ENCODE assay signal across 1 cellular context in the genomic region with DNA sequence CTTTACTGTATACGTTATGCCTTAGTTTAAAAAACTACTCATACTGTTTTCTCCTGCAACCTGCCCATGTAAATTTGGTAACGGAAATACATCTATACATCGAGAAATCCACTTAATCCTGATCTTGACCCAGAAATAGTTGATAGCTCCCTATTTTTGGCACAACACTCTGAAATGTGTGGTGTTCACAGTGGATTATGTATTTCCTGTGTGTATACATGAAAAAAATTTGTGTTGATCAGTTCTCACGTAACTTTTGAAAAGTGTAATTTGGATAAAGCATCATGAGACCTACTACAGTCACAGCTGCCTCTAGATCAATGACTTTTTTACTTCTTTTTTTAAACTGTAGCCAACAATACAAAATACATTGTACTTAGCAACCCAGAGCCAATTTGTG.
TF ChIP-seq lines count a peak whose summit lies in the region.

No MANE protein-coding gene starts in this region.

TF ChIP-seq in HCT116, 20 proteins besides CTCF, POLR2A, EP300 and RAD21:
- no peak for TF ChIP-seq SP1 (IDR thresholded peaks at IDR 0.05; ENCODE audit: low read depth)
- TF ChIP-seq FOSL1 (IDR thresholded peaks at IDR 0.05; ENCODE audit: low read depth), result no peak
- no peak for TF ChIP-seq POLR2AphosphoS5 (IDR thresholded peaks at IDR 0.05; ENCODE audit: low read depth, low read length)
- TF ChIP-seq, protein P1, sequence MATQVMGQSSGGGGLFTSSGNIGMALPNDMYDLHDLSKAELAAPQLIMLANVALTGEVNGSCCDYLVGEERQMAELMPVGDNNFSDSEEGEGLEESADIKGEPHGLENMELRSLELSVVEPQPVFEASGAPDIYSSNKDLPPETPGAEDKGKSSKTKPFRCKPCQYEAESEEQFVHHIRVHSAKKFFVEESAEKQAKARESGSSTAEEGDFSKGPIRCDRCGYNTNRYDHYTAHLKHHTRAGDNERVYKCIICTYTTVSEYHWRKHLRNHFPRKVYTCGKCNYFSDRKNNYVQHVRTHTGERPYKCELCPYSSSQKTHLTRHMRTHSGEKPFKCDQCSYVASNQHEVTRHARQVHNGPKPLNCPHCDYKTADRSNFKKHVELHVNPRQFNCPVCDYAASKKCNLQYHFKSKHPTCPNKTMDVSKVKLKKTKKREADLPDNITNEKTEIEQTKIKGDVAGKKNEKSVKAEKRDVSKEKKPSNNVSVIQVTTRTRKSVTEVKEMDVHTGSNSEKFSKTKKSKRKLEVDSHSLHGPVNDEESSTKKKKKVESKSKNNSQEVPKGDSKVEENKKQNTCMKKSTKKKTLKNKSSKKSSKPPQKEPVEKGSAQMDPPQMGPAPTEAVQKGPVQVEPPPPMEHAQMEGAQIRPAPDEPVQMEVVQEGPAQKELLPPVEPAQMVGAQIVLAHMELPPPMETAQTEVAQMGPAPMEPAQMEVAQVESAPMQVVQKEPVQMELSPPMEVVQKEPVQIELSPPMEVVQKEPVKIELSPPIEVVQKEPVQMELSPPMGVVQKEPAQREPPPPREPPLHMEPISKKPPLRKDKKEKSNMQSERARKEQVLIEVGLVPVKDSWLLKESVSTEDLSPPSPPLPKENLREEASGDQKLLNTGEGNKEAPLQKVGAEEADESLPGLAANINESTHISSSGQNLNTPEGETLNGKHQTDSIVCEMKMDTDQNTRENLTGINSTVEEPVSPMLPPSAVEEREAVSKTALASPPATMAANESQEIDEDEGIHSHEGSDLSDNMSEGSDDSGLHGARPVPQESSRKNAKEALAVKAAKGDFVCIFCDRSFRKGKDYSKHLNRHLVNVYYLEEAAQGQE (IDR thresholded peaks at IDR 0.05; ENCODE audit: low read depth), result no peak
- TF ChIP-seq ELF1 (IDR thresholded peaks at IDR 0.05; ENCODE audit: borderline replicate concordance, low read depth), result no peak
- no peak for TF ChIP-seq CEBPB (IDR thresholded peaks at IDR 0.05; ENCODE audit: low read depth)
- TF ChIP-seq SRF (IDR thresholded peaks at IDR 0.05; ENCODE audit: low read depth), result no peak
- no peak for TF ChIP-seq SIN3A (IDR thresholded peaks at IDR 0.05; ENCODE audit: low read depth)
- TF ChIP-seq EZH2 (IDR thresholded peaks at IDR 0.05), result no peak
- TF ChIP-seq JUND (IDR thresholded peaks at IDR 0.05), result no peak
- TF ChIP-seq, protein P2, sequence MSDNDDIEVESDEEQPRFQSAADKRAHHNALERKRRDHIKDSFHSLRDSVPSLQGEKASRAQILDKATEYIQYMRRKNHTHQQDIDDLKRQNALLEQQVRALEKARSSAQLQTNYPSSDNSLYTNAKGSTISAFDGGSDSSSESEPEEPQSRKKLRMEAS (IDR thresholded peaks at IDR 0.05), result no peak
- TF ChIP-seq, protein P3, sequence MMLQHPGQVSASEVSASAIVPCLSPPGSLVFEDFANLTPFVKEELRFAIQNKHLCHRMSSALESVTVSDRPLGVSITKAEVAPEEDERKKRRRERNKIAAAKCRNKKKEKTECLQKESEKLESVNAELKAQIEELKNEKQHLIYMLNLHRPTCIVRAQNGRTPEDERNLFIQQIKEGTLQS (IDR thresholded peaks at IDR 0.05), result no peak
- no peak for TF ChIP-seq TCF7L2 (IDR thresholded peaks at IDR 0.05; ENCODE audit: borderline replicate concordance, extremely low read depth, insufficient read depth, insufficient read length)
- TF ChIP-seq CBX3 (IDR thresholded peaks at IDR 0.05; ENCODE audit: low read depth), result no peak
